14 cellular contexts compared by ENCODE assay signal in the genomic region with DNA sequence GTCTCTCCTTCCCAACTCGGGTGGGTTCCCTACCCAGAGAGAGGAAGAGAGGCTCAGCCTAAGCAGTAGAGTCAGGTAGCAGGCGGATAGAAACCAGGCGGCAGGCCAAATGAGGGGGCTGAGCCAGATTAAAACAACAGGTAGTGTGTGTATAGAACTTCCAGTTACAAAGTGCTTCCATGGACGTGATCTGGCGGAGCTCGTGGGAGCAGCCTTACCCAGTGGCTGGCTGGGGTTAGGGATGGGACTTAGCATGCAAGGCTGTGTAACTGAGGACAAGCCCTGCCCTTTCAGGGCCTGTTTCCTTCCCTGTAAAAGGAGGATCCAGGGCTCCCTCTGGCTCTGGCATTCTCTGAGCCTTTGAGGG. TPM values are rescaled to one million over a fixed set of nuclear protein-coding genes. Genes with fewer than 3 reads are reported as not detected.
DNase-seq lines count a peak whose midpoint lies in the region; ATAC-seq and TF ChIP-seq lines count a peak whose summit lies in the region.
"Had no signal": no experiment of that assay in that cellular context is flagged by ENCODE, and none has a peak within 500 bp of the region (broad histone marks: within the 10 kb centered on the region; RNA-seq: fewer than 3 reads in every experiment).

No MANE protein-coding gene starts in this region.

- H2AFZ ChIP-seq in IMR-90 (replicated peaks; ENCODE audit: low read length, poor library complexity): peak overlapping the region; percentile 29

- no peak overlapping the region for H3K4me2 ChIP-seq in IMR-90 (ENCODE audit: low read depth, low read length)
- H3K4me2 ChIP-seq in skeletal muscle satellite cell (ENCODE audit: low read length): no peak overlapping the region

- CTCF ChIA-PET in IMR-90 (lab: Yijun Ruan, JAX): no interaction called here

- H3K14ac ChIP-seq in IMR-90 (replicated peaks; ENCODE audit: low read depth, low read length): peak overlapping the region; percentile 54

- intact Hi-C loops in IMR-90 (cut with micrococcal nuclease): no loop called here

- H3K36me3 ChIP-seq in IMR-90 (ENCODE audit: control insufficient read depth, insufficient read depth, low read length) (no peaks in the 10 kb centered on the region), SJCRH30 (peaks cover 52% of the 10 kb centered on the region), skeletal muscle satellite cell (ENCODE audit: insufficient read depth, low read length) (no peaks in the 10 kb centered on the region)

- peak overlapping the region; percentile 99 for H2BK15ac ChIP-seq in IMR-90 (ENCODE audit: low read depth, low read length)

- H3K18ac ChIP-seq in IMR-90 (ENCODE audit: low read depth, low read length): peak overlapping the region; percentile 79

- TF ChIP-seq POLR2A in IMR-90 (IDR thresholded peaks at IDR 0.05; ENCODE audit: low read depth, low read length): no peak

- 0 out of 2 replicates have a peak overlapping the region, but pooled peaks have one; percentile 9 for H3K56ac ChIP-seq in IMR-90 (ENCODE audit: extremely low read depth, insufficient read depth, low read length)

- peak overlapping the region; percentile 100 for H2BK120ac ChIP-seq in IMR-90 (ENCODE audit: low read depth, low read length)

- peaks cover 49% of the 10 kb centered on the region for H3K9me1 ChIP-seq in IMR-90 (ENCODE audit: insufficient read depth, low read length)

- H2BK20ac ChIP-seq in IMR-90 (ENCODE audit: low read depth, low read length): peak overlapping the region; percentile 99

- TF ChIP-seq RAD21 in IMR-90 (IDR thresholded peaks at IDR 0.05; ENCODE audit: low read length): no peak

- H2BK5ac ChIP-seq in IMR-90 (ENCODE audit: low read depth, low read length, poor library complexity, severe bottlenecking): peak overlapping the region; percentile 69

- H3K27me3 ChIP-seq in IMR-90 (ENCODE audit: control insufficient read depth, insufficient read depth, low read length) (no peaks in the 10 kb centered on the region), SJCRH30 (no peaks in the 10 kb centered on the region), foreskin keratinocyte (no peaks in the 10 kb centered on the region), skeletal muscle satellite cell (ENCODE audit: control insufficient read depth, insufficient read depth, low read length) (no peaks in the 10 kb centered on the region)

- H4K20me1 ChIP-seq in IMR-90 (ENCODE audit: insufficient read depth, low read length): no peaks in the 10 kb centered on the region

- WGBS in IMR-90 (ENCODE audit: extremely low coverage in 2 of 2, insufficient read length in 1 of 2), 2 experiments: 73% methylated on average over 3 of the region's 6 CpGs; no CpG with 5 or more reads in 1 of the 2 experiments

- DNase-seq in IMR-90 (peak; percentile 15), SJCRH30 (no peak), foreskin keratinocyte (no peak), ACHN (no peak), HT-29 (ENCODE audit: low spot score) (no peak)
- DNase-seq in activated naive CD8-positive, alpha-beta T cell treated with anti-CD3 and anti-CD28 coated beads for 36 hours: no peak
- DNase-seq: activated T-cell treated with anti-CD3 and anti-CD28 coated beads, Interleukin-2, amount 50 U/mL, for 1 hour; CD4-positive, alpha-beta T cell; dermis blood vessel endothelial cell had no signal

- no TSS peak for BruUV-seq in IMR-90 (replicated peaks; lab: Mats Ljungman, UMichigan)

- in situ Hi-C loops in IMR-90 (cut with MboI; ENCODE audit: low sequenced_read_pairs): no loop called here
- in situ Hi-C loops in ACHN (cut with HindIII; ENCODE audit: low pct_ligation_motif_present, low pct_unique_long_range_greater_than_20kb, low sequenced_read_pairs): no loop called here

- H2AK9ac ChIP-seq in IMR-90 (replicated peaks; ENCODE audit: low read depth, low read length, poor library complexity): peak overlapping the region; percentile 97

- no peaks in the 10 kb centered on the region for H3K9me3 Mint-ChIP-seq in activated naive CD8-positive, alpha-beta T cell treated with anti-CD3 and anti-CD28 coated beads for 36 hours
- H3K9me3 Mint-ChIP-seq: CD4-positive, alpha-beta T cell had no signal

- dilution Hi-C loops in IMR-90 (cut with HindIII; ENCODE audit: low sequenced_read_pairs, unreplicated experiment): no loop called here

- peak overlapping the region; percentile 18 for H3K23ac ChIP-seq in IMR-90 (ENCODE audit: low read depth, low read length)

- ATAC-seq in IMR-90 (ENCODE audit: low read depth) (no peak), foreskin keratinocyte (peak; percentile 3), HG03521 (IDR thresholded peaks at IDR 0.05; ENCODE audit: unreplicated experiment) (no peak)
- ATAC-seq: HCT116, HepG2, right cardiac atrium had no signal

- no peaks in the 10 kb centered on the region for H3K36me3 Mint-ChIP-seq in activated naive CD8-positive, alpha-beta T cell treated with anti-CD3 and anti-CD28 coated beads for 36 hours

- H3K4me3 ChIP-seq in IMR-90 (ENCODE audit: insufficient read depth, low read depth, low read length): no peak overlapping the region
- H3K4me3 ChIP-seq in SJCRH30: no peak overlapping the region
- no peak overlapping the region for H3K4me3 ChIP-seq in skeletal muscle satellite cell (ENCODE audit: low read length)

- H3K27ac ChIP-seq in IMR-90 (ENCODE audit: insufficient read depth, low read length) (peak overlapping the region; percentile 80), SJCRH30 (peak overlapping the region; percentile 91; the same call in 1 of the 2 replicates), foreskin keratinocyte (peak overlapping the region; percentile 45)

- H3K4ac ChIP-seq in IMR-90 (ENCODE audit: low read depth, low read length): peak overlapping the region; percentile 98

- peak overlapping the region; percentile 99 for H4K91ac ChIP-seq in IMR-90 (ENCODE audit: insufficient read depth, low read depth, low read length)

- H3K9me3 ChIP-seq in IMR-90 (ENCODE audit: control insufficient read depth, insufficient read depth, low read length) (no peaks in the 10 kb centered on the region), SJCRH30 (replicated peaks) (no peaks in the 10 kb centered on the region), skeletal muscle satellite cell (replicated peaks; ENCODE audit: low read length) (no peaks in the 10 kb centered on the region)

- H3K9ac ChIP-seq in IMR-90 (ENCODE audit: low read depth, low read length) (peak overlapping the region; percentile 6; the same call in 1 of the 2 replicates), skeletal muscle satellite cell (ENCODE audit: low read depth, low read length) (peak overlapping the region; percentile 18)

- peak overlapping the region; percentile 91 to 98 for H4K8ac ChIP-seq in IMR-90 (ENCODE audit: low read depth in 2 of 2, low read length in 2 of 2)

- H3K27me3 Mint-ChIP-seq in activated naive CD8-positive, alpha-beta T cell treated with anti-CD3 and anti-CD28 coated beads for 36 hours: no peaks in the 10 kb centered on the region
- H3K27me3 Mint-ChIP-seq: CD4-positive, alpha-beta T cell had no signal

- POLR2A ChIA-PET in IMR-90 (lab: Charles Lee; ENCODE audit: unreplicated experiment): no interaction called here

- no peak overlapping the region for H3K27ac Mint-ChIP-seq in activated naive CD8-positive, alpha-beta T cell treated with anti-CD3 and anti-CD28 coated beads for 36 hours
- H3K27ac Mint-ChIP-seq: CD4-positive, alpha-beta T cell had no signal

- H3K4me3 Mint-ChIP-seq in activated naive CD8-positive, alpha-beta T cell treated with anti-CD3 and anti-CD28 coated beads for 36 hours: no peak overlapping the region
- H3K4me3 Mint-ChIP-seq: CD4-positive, alpha-beta T cell had no signal

- peak overlapping the region; percentile 96 for H2AK5ac ChIP-seq in IMR-90 (ENCODE audit: low read depth, low read length)

- H3K4me1 Mint-ChIP-seq in activated naive CD8-positive, alpha-beta T cell treated with anti-CD3 and anti-CD28 coated beads for 36 hours: no peaks in the 10 kb centered on the region

- H4K5ac ChIP-seq in IMR-90 (ENCODE audit: low read depth, low read length): peak overlapping the region; percentile 52

- H3K4me1 ChIP-seq in IMR-90 (ENCODE audit: control insufficient read depth, insufficient read depth, low read length) (peaks cover 60% of the 10 kb centered on the region), SJCRH30 (peaks cover 82% of the 10 kb centered on the region), foreskin keratinocyte (peaks cover 29% of the 10 kb centered on the region), skeletal muscle satellite cell (ENCODE audit: control insufficient read depth, insufficient read depth, low read length) (peaks cover 76% of the 10 kb centered on the region)

- TF ChIP-seq CTCF in IMR-90 (conservative IDR thresholded peaks at IDR 0.05; ENCODE audit: low read depth, low read length): no peak
- no peak for TF ChIP-seq CTCF in foreskin keratinocyte (conservative IDR thresholded peaks at IDR 0.05)

- peaks cover 0 to 55% of the 10 kb centered on the region in 2 experiments; a peak in 3 of 4 replicates for H3K79me1 ChIP-seq in IMR-90 (ENCODE audit: low read depth in 1 of 2, low read length in 2 of 2)

TF ChIP-seq in IMR-90, 13 proteins besides CTCF, POLR2A, EP300 and RAD21 (continues in another document):
- TF ChIP-seq SMC3 (IDR thresholded peaks at IDR 0.05; ENCODE audit: low read depth, low read length) (no peak), NFE2L2 (IDR thresholded peaks at IDR 0.05; ENCODE audit: low read depth, low read length) (no peak), RCOR1 (IDR thresholded peaks at IDR 0.05; ENCODE audit: insufficient replicate concordance, low read length) (no peak)

RNA-seq across cellular contexts. Expression of gene KRT80, which starts 8.3 kb away (rescaled TPM):
- total RNA-seq in IMR-90 (2012; rRNA removed): 0.54 and 0.56 TPM in 2 replicates
- 3.4 TPM in 2 replicates for polyA plus RNA-seq in IMR-90 (2012; rRNA removed)
- polyA plus RNA-seq in IMR-90 (2012; cell fraction: cytosol; rRNA removed): 1.2 and 2.4 TPM in 2 replicates
- 14.7 and 18.0 TPM in 2 replicates for polyA plus RNA-seq in IMR-90 (2012; cell fraction: nucleus; rRNA removed; ENCODE audit: low replicate concordance)
- total RNA-seq in SJCRH30 (2014; rRNA removed; shearing (Covaris generic)): 45.7 and 49.0 TPM in 2 replicates
- total RNA-seq in foreskin keratinocyte: 2.5 and 5.3 TPM in 2 replicates
- 2.2 and 4.1 TPM in 2 replicates for polyA plus RNA-seq in foreskin keratinocyte
- total RNA-seq in skeletal muscle satellite cell (2012; rRNA removed): under 0.01 and 1.5 TPM in 2 replicates
- total RNA-seq in HT-29 (2014; rRNA removed; shearing (Covaris generic)): 24.7 and 27.0 TPM in 2 replicates
- not detected for total RNA-seq in activated naive CD8-positive, alpha-beta T cell treated with anti-CD3 and anti-CD28 coated beads for 36 hours
- total RNA-seq: CD4-positive, alpha-beta T cell had no signal

RNA-seq across cellular contexts. Expression of gene KRT7, which starts 49.5 kb away (rescaled TPM):
- total RNA-seq in IMR-90 (2012; rRNA removed) (0.54 and 1.4 TPM in 2 replicates), foreskin keratinocyte (512 and 2,317 TPM in 2 replicates)
- polyA plus RNA-seq in IMR-90 (2012; rRNA removed) (1.4 and 1.7 TPM in 2 replicates), foreskin keratinocyte (509 and 2,315 TPM in 2 replicates)
- polyA plus RNA-seq in IMR-90 (2012; cell fraction: cytosol; rRNA removed): 2.5 and 3.4 TPM in 2 replicates
- 0.60 and 1.7 TPM in 2 replicates for polyA plus RNA-seq in IMR-90 (2012; cell fraction: nucleus; rRNA removed; ENCODE audit: low replicate concordance)
- 1.5 and 2.8 TPM in 2 replicates for total RNA-seq in SJCRH30 (2014; rRNA removed; shearing (Covaris generic))
- 2.3 and 12.5 TPM in 2 replicates for total RNA-seq in skeletal muscle satellite cell (2012; rRNA removed)
- total RNA-seq in HT-29 (2014; rRNA removed; shearing (Covaris generic)): 3.8 and 11.9 TPM in 2 replicates
- 1 to 10 TPM; 2.4 to 6.5 TPM for total RNA-seq in activated naive CD8-positive, alpha-beta T cell treated with anti-CD3 and anti-CD28 coated beads for 36 hours
- total RNA-seq: CD4-positive, alpha-beta T cell; HepG2 had no signal

Comparison
In these comparisons a context has a peak if more than half of its experiments do, and no peak if none do; other contexts are left out.
1. RNA of gene KRT7, which starts 49.5 kb away (total RNA-seq): 512 to 2,317 TPM in foreskin keratinocyte; 2.4 to 6.5 TPM in activated naive CD8-positive, alpha-beta T cell treated with anti-CD3 and anti-CD28 coated beads for 36 hours, 3.8 to 11.9 TPM in HT-29, 1.5 to 2.8 TPM in SJCRH30 and 0.54 to 1.4 TPM in IMR-90; every median in the first group is over 10 times any median in the second.
2. Peak in every context shown above with its lines, with median percentiles within 50 percentile points of each other: H3K27ac ChIP-seq.